ENCODE assay signal across 17 cellular contexts in genomic region chr1:44077421-44077820, GRCh38. TPM values are rescaled to one million over a fixed set of nuclear protein-coding genes. Genes with fewer than 3 reads are reported as not detected.
DNase-seq lines count a peak whose midpoint lies in the region; ATAC-seq and TF ChIP-seq lines count a peak whose summit lies in the region.
"Had no signal": no experiment of that assay in that cellular context is flagged by ENCODE, and none has a peak within 500 bp of the region (broad histone marks: within the 10 kb centered on the region; RNA-seq: fewer than 3 reads in every experiment).

No MANE protein-coding gene starts in this region.

- H3K36me3 Mint-ChIP-seq in nephron progenitor cell (ENCODE audit: low read depth) (no peaks in the 10 kb centered on the region), glutamatergic neuron (ENCODE audit: unreplicated experiment) (no peaks in the 10 kb centered on the region)
- no peaks in the 10 kb centered on the region for H3K36me3 Mint-ChIP-seq in activated CD8-positive, alpha-beta memory T cell treated with anti-CD3 and anti-CD28 coated beads, Interleukin-2, amount 10 ng/mL, durations not matched to agents 7 days and 5 days

- H3K4me3 ChIP-seq in fibroblast of pulmonary artery (replicated peaks; ENCODE audit: low read depth, low read length) (no peak overlapping the region), suprapubic skin (no peak overlapping the region)
- H3K4me3 ChIP-seq: SJCRH30 had no signal

- no peak for TF ChIP-seq CTCF in fibroblast of pulmonary artery (IDR thresholded peaks at IDR 0.05; ENCODE audit: low read length, missing control alignments)
- no peak for TF ChIP-seq CTCF in nephron progenitor cell (IDR thresholded peaks at IDR 0.05)
- TF ChIP-seq CTCF in glutamatergic neuron (IDR thresholded peaks at IDR 0.05; ENCODE audit: partially characterized antibody, unreplicated experiment) = no peak
- no peak for TF ChIP-seq CTCF in suprapubic skin (IDR thresholded peaks at IDR 0.05)

- ATAC-seq in HG03439 (IDR thresholded peaks at IDR 0.05; ENCODE audit: unreplicated experiment) = no peak
- no peak for ATAC-seq in activated CD8-positive, alpha-beta memory T cell treated with anti-CD3 and anti-CD28 coated beads, Interleukin-2, amount 10 ng/mL, durations not matched to agents 7 days and 5 days
- ATAC-seq: PC-3 had no signal

- H3K27ac ChIP-seq in suprapubic skin = no peak overlapping the region
- H3K27ac ChIP-seq: C4-2B, SJCRH30 had no signal

- H3K27me3 ChIP-seq in suprapubic skin = no peaks in the 10 kb centered on the region
- H3K27me3 ChIP-seq: SJCRH30 had no signal

- CTCF ChIA-PET in activated CD8-positive, alpha-beta memory T cell treated with anti-CD3 and anti-CD28 coated beads, Interleukin-2, amount 10 ng/mL, durations not matched to agents 7 days and 5 days (lab: Charles Lee) = no interaction called here

- no peaks in the 10 kb centered on the region for H3K9me3 ChIP-seq in suprapubic skin
- H3K9me3 ChIP-seq: SJCRH30 had no signal

- H3K9me3 Mint-ChIP-seq in nephron progenitor cell (no peaks in the 10 kb centered on the region), glutamatergic neuron (ENCODE audit: unreplicated experiment) (peaks cover 3% of the 10 kb centered on the region)
- no peaks in the 10 kb centered on the region for H3K9me3 Mint-ChIP-seq in activated CD8-positive, alpha-beta memory T cell treated with anti-CD3 and anti-CD28 coated beads, Interleukin-2, amount 10 ng/mL, durations not matched to agents 7 days and 5 days (ENCODE audit: low read depth)
- H3K9me3 Mint-ChIP-seq: H9 had no signal

- H3K36me3 ChIP-seq in suprapubic skin = no peaks in the 10 kb centered on the region
- H3K36me3 ChIP-seq: SJCRH30 had no signal

- no peaks in the 10 kb centered on the region for H3K4me1 ChIP-seq in suprapubic skin

- H3K4me1 Mint-ChIP-seq in nephron progenitor cell = peaks cover 65% of the 10 kb centered on the region
- H3K4me1 Mint-ChIP-seq in glutamatergic neuron (ENCODE audit: low read depth, unreplicated experiment) = no peaks in the 10 kb centered on the region
- H3K4me1 Mint-ChIP-seq in activated CD8-positive, alpha-beta memory T cell treated with anti-CD3 and anti-CD28 coated beads, Interleukin-2, amount 10 ng/mL, durations not matched to agents 7 days and 5 days = no peaks in the 10 kb centered on the region

- H3K4me3 Mint-ChIP-seq in nephron progenitor cell (no peak overlapping the region), glutamatergic neuron (ENCODE audit: unreplicated experiment) (no peak overlapping the region)
- no peak overlapping the region for H3K4me3 Mint-ChIP-seq in activated CD8-positive, alpha-beta memory T cell treated with anti-CD3 and anti-CD28 coated beads, Interleukin-2, amount 10 ng/mL, durations not matched to agents 7 days and 5 days
- H3K4me3 Mint-ChIP-seq: H9 had no signal

- no peak for TF ChIP-seq EP300 in suprapubic skin (IDR thresholded peaks at IDR 0.05)

- H3K27me3 Mint-ChIP-seq in nephron progenitor cell (ENCODE audit: low read depth, poor library complexity) (peaks cover 20% of the 10 kb centered on the region), glutamatergic neuron (ENCODE audit: unreplicated experiment) (peaks cover 4% of the 10 kb centered on the region)
- peaks cover 38% of the 10 kb centered on the region for H3K27me3 Mint-ChIP-seq in activated CD8-positive, alpha-beta memory T cell treated with anti-CD3 and anti-CD28 coated beads, Interleukin-2, amount 10 ng/mL, durations not matched to agents 7 days and 5 days

- DNase-seq in RPMI7951 (ENCODE audit: low read depth) (peak; percentile 21), fibroblast of pulmonary artery (ENCODE audit: low read depth) (peak; percentile 54), nephron progenitor cell (no peak), glutamatergic neuron (no peak), suprapubic skin (ENCODE audit: low spot score in 2 of 2) (no peak)
- DNase-seq in activated CD8-positive, alpha-beta memory T cell treated with anti-CD3 and anti-CD28 coated beads, Interleukin-2, amount 10 ng/mL, durations not matched to agents 7 days and 5 days = no peak
- DNase-seq: ACHN, H9, NCI-H1436, NCI-H1930, NCI-H345, NCI-H524 treated with DMSO at 0.1 percent for 48 hours, PC-3, SJCRH30 had no signal

- peak overlapping the region; percentile 9 for H3K27ac Mint-ChIP-seq in nephron progenitor cell
- no peak overlapping the region for H3K27ac Mint-ChIP-seq in glutamatergic neuron (ENCODE audit: unreplicated experiment)
- H3K27ac Mint-ChIP-seq in activated CD8-positive, alpha-beta memory T cell treated with anti-CD3 and anti-CD28 coated beads, Interleukin-2, amount 10 ng/mL, durations not matched to agents 7 days and 5 days = no peak overlapping the region
- H3K27ac Mint-ChIP-seq: H9 had no signal

- 90% methylated on average over 5 of the region's 5 CpGs for WGBS in suprapubic skin

- TF ChIP-seq POLR2A in suprapubic skin (IDR thresholded peaks at IDR 0.05) = no peak

RNA-seq across cellular contexts. Expression of gene KLF17, which starts 41.2 kb away (rescaled TPM):
- total RNA-seq in RPMI7951 (2014; rRNA removed; shearing (Covaris generic)) = 0.68 and 1.2 TPM in 2 replicates
- 10.9 TPM for total RNA-seq in glutamatergic neuron (ENCODE audit: unreplicated experiment)
- not detected for total RNA-seq in suprapubic skin
- not detected for total RNA-seq in activated CD8-positive, alpha-beta memory T cell treated with anti-CD3 and anti-CD28 coated beads, Interleukin-2, amount 10 ng/mL, durations not matched to agents 7 days and 5 days
- total RNA-seq: HT-29, SJCRH30 had no signal

RNA-seq across cellular contexts. Expression of gene SLC6A9, which starts 46.2 kb away (rescaled TPM):
- 8.2 and 8.9 TPM in 2 replicates for total RNA-seq in RPMI7951 (2014; rRNA removed; shearing (Covaris generic))
- total RNA-seq in glutamatergic neuron (ENCODE audit: unreplicated experiment) (8.9 TPM), suprapubic skin (10 to 100 TPM; 59.2 to 95.4 (median 84.5) TPM)
- 1 to 10 TPM; 2.6 to 5.3 TPM for total RNA-seq in activated CD8-positive, alpha-beta memory T cell treated with anti-CD3 and anti-CD28 coated beads, Interleukin-2, amount 10 ng/mL, durations not matched to agents 7 days and 5 days

Comparison
In these comparisons a context has a peak if more than half of its experiments do, and no peak if none do; other contexts are left out.
1. DNase-seq: peak in RPMI7951 (single experiment) and fibroblast of pulmonary artery (single experiment); none in nephron progenitor cell (single experiment), glutamatergic neuron (single experiment), suprapubic skin (0 of 2) and activated CD8-positive, alpha-beta memory T cell treated with anti-CD3 and anti-CD28 coated beads, Interleukin-2, amount 10 ng/mL, durations not matched to agents 7 days and 5 days (single experiment).